1 cellular context compared by ENCODE assay signal in the genomic region with DNA sequence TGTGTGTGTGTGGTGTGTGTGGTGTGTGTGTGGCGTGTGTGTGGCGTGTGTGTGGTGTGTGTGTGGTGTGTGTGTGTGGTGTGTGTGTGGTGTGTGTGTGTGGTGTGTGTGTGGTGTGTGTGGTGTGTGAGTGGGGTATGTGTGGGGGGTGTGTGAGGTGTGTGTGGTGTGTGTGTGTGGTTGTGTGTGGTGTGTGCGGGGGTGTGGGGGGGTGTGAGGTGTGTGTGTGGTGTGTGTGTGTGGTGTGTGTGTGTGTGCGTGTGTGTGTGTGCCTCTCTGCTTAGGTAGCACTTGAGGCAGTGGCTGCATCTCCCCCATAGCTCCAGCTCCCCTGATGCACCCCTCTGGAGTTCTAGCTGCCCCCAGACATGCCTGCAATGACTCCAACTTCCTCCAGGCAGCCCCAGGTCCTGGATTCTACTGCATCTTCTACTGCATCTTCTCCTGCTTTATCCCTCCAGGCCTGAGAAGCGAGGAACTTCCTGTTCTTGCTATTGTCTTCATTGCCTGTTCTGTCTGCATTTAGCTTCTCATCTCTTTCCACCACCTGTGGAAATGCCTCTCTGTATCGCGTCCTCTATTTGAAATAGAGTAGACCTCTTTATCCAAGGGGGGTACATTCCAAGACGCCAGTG.
TF ChIP-seq lines count a peak whose summit lies in the region.

No MANE protein-coding gene starts in this region.

TF ChIP-seq in H1, 55 proteins besides CTCF, POLR2A, EP300 and RAD21 (continued from another document):
- TF ChIP-seq HDAC6 (IDR thresholded peaks at IDR 0.05; ENCODE audit: low read depth, low read length) = no peak
- TF ChIP-seq SRF (IDR thresholded peaks at IDR 0.05; ENCODE audit: low read depth, low read length) = no peak
- TF ChIP-seq, protein P1, sequence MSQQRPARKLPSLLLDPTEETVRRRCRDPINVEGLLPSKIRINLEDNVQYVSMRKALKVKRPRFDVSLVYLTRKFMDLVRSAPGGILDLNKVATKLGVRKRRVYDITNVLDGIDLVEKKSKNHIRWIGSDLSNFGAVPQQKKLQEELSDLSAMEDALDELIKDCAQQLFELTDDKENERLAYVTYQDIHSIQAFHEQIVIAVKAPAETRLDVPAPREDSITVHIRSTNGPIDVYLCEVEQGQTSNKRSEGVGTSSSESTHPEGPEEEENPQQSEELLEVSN (IDR thresholded peaks at IDR 0.05) = no peak
- no peak for TF ChIP-seq FOSL1 (IDR thresholded peaks at IDR 0.05; ENCODE audit: insufficient read depth, low read depth, low read length)
- no peak for TF ChIP-seq CBX8 (IDR thresholded peaks at IDR 0.05; ENCODE audit: borderline replicate concordance, low read depth, low read length)
- TF ChIP-seq, protein P2, sequence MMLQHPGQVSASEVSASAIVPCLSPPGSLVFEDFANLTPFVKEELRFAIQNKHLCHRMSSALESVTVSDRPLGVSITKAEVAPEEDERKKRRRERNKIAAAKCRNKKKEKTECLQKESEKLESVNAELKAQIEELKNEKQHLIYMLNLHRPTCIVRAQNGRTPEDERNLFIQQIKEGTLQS (IDR thresholded peaks at IDR 0.05; ENCODE audit: insufficient read depth, low read depth, low read length) = no peak
- no peak for TF ChIP-seq SP2 (IDR thresholded peaks at IDR 0.05; ENCODE audit: low read length)
